In the genomic region with DNA sequence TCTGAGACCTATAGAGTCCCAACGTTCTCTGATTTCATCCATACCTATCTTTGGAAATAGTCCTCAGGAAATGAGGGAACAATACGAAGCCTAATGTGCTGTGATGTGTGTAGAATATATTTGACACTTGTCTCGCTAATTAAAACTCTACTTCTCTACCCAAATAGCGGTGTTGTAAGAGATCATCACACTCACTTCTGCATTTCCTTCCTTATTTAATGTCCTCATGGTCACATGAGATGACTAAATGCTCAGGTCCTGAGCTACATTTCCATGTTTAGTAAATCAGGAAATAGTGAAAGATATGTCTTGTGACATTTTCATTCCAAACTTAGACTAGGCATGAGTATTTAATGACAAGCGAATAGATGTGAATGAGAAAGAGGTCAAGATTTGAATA, we compare ENCODE assay signal across 16 cellular contexts.
DNase-seq lines count a peak whose midpoint lies in the region; ATAC-seq lines count a peak whose summit lies in the region.
"Had no signal": no experiment of that assay in that cellular context is flagged by ENCODE, and none has a peak within 500 bp of the region (broad histone marks: within the 10 kb centered on the region; RNA-seq: fewer than 3 reads in every experiment).

No MANE protein-coding gene starts in this region.

- no peaks in the 10 kb centered on the region for H3K9me3 Mint-ChIP-seq in activated naive CD4-positive, alpha-beta T cell treated with anti-CD3 and anti-CD28 coated beads, Interleukin-2, amount 50 U/mL, for 24 hours
- H3K9me3 Mint-ChIP-seq: activated T-helper 17 cell treated with anti-CD3 and anti-CD28 coated beads, Interleukin-2, amount 50 U/mL, for 72 hours; T-helper 1 cell treated with Interleukin-12 subunit alpha and Interleukin-12 subunit beta and Interleukin-4 antibody, amounts not matched to agents 30 μg/mL and 1 μg/mL, for 36 hours had no signal

- H3K27ac Mint-ChIP-seq in activated naive CD4-positive, alpha-beta T cell treated with anti-CD3 and anti-CD28 coated beads, Interleukin-2, amount 50 U/mL, for 24 hours, result peak overlapping the region; percentile 81
- H3K27ac Mint-ChIP-seq: activated T-helper 17 cell treated with anti-CD3 and anti-CD28 coated beads, Interleukin-2, amount 50 U/mL, for 72 hours; T-helper 1 cell treated with Interleukin-12 subunit alpha and Interleukin-12 subunit beta and Interleukin-4 antibody, amounts not matched to agents 30 μg/mL and 1 μg/mL, for 36 hours had no signal

- ATAC-seq in HG03097 (IDR thresholded peaks at IDR 0.05; ENCODE audit: low FRiP score, unreplicated experiment) (no peak), HG02798 (IDR thresholded peaks at IDR 0.05; ENCODE audit: poor library complexity, unreplicated experiment) (no peak)
- ATAC-seq: activated T-helper 17 cell treated with anti-CD3 and anti-CD28 coated beads, Interleukin-2, amount 50 U/mL, for 72 hours had no signal

- H3K27me3 Mint-ChIP-seq in activated naive CD4-positive, alpha-beta T cell treated with anti-CD3 and anti-CD28 coated beads, Interleukin-2, amount 50 U/mL, for 24 hours, result no peaks in the 10 kb centered on the region
- H3K27me3 Mint-ChIP-seq: activated T-helper 17 cell treated with anti-CD3 and anti-CD28 coated beads, Interleukin-2, amount 50 U/mL, for 72 hours had no signal

- H3K4me3 Mint-ChIP-seq in activated naive CD4-positive, alpha-beta T cell treated with anti-CD3 and anti-CD28 coated beads, Interleukin-2, amount 50 U/mL, for 24 hours, result no peak overlapping the region
- H3K4me3 Mint-ChIP-seq: T-helper 1 cell treated with Interleukin-12 subunit alpha and Interleukin-12 subunit beta and Interleukin-4 antibody, amounts not matched to agents 30 μg/mL and 1 μg/mL, for 36 hours had no signal

- peaks cover 24% of the 10 kb centered on the region for H3K36me3 Mint-ChIP-seq in activated naive CD4-positive, alpha-beta T cell treated with anti-CD3 and anti-CD28 coated beads, Interleukin-2, amount 50 U/mL, for 24 hours

- DNase-seq in activated naive CD4-positive, alpha-beta T cell (lab: John Stamatoyannopoulos, UW), result no peak
- peak; percentile 93 for DNase-seq in MV-4-11 (lab: John Stamatoyannopoulos, UW)
- DNase-seq in dermis blood vessel endothelial cell, result peak; percentile 79
- DNase-seq in pons (ENCODE audit: low spot score), result peak; percentile 79
- no peak for DNase-seq in NK-92 (lab: John Stamatoyannopoulos, UW; ENCODE audit: unreplicated experiment)
- DNase-seq: activated CD4-positive, alpha-beta T cell treated with anti-CD3 and anti-CD28 coated beads, Interleukin-2, amount 50 U/mL, for 4 hours; caudate nucleus; GM23248; hippocampal formation; mesendoderm; posterior cingulate gyrus had no signal

- peaks cover 73% of the 10 kb centered on the region for H3K4me1 Mint-ChIP-seq in activated naive CD4-positive, alpha-beta T cell treated with anti-CD3 and anti-CD28 coated beads, Interleukin-2, amount 50 U/mL, for 24 hours

Comparison
In these comparisons a context has a peak if more than half of its experiments do, and no peak if none do; other contexts are left out.
1. DNase-seq: peak in MV-4-11 (single experiment), dermis blood vessel endothelial cell (single experiment) and pons (single experiment); none in activated naive CD4-positive, alpha-beta T cell (0 of 4) and NK-92 (single experiment).